In genomic region chr6:2857185-2857579, GRCh38 we compare ENCODE assay signal across 9 cellular contexts. TPM values are rescaled to one million over a fixed set of nuclear protein-coding genes. Genes with fewer than 3 reads are reported as not detected.
DNase-seq lines count a peak whose midpoint lies in the region; ATAC-seq, FAIRE-seq and TF ChIP-seq lines count a peak whose summit lies in the region.
"Had no signal": no experiment of that assay in that cellular context is flagged by ENCODE, and none has a peak within 500 bp of the region (broad histone marks: within the 10 kb centered on the region; RNA-seq: fewer than 3 reads in every experiment).

No MANE protein-coding gene starts in this region.

- H4K20me1 ChIP-seq in H9 (ENCODE audit: control insufficient read depth, insufficient read depth, insufficient read length) = no peaks in the 10 kb centered on the region
- H4K20me1 ChIP-seq in GM12878 (ENCODE audit: control insufficient read depth, insufficient read depth) = no peaks in the 10 kb centered on the region

- H4K91ac ChIP-seq in H9 (ENCODE audit: insufficient read length, low read depth, low read length) = no peak overlapping the region

- no peak for FAIRE-seq in GM12878 (lab: Jason Lieb, UNC)

- intact Hi-C loops in A673 (cut with micrococcal nuclease; ENCODE audit: unreplicated experiment) (no loop called here), GM12878 (cut with micrococcal nuclease; ENCODE audit: unreplicated experiment) (no loop called here)

- H3K23ac ChIP-seq in H9 (ENCODE audit: insufficient read length, low read depth, low read length) = no peak overlapping the region

- in situ Hi-C loops in GM12878 (cut with MboI) = loop anchor here (5.0 kb wide), 1 partner anchor 80 kb away; no protein-coding TSS in a partner anchor

- RAD21 ChIA-PET in GM12878 (lab: Charles Lee; ENCODE audit: unreplicated experiment) = interaction anchor here (1.1 to 6.6 kb wide), 10 partner anchors 10 to 132 kb away, joined by 6 to 92 read pairs (median 11); no protein-coding TSS in a partner anchor

- no peak for TF ChIP-seq RAD21 in GM12878 (IDR thresholded peaks at IDR 0.05; ENCODE audit: insufficient read depth, low read depth, low read length)

- H3K4me1 Mint-ChIP-seq in H9 (peaks cover 37 to 49% of the 10 kb centered on the region in 2 experiments), naive B cell (peaks cover 50 to 91% (median 88%) of the 10 kb centered on the region in 3 donors)

- no peak overlapping the region for H2AK5ac ChIP-seq in H9 (ENCODE audit: insufficient read length, low read length)

- H3K4ac ChIP-seq in H9 (ENCODE audit: low read depth, low read length) = no peak overlapping the region

- no peaks in the 10 kb centered on the region for H3K27me3 ChIP-seq in A673 (replicated peaks; ENCODE audit: insufficient read depth, low read depth, low read length, poor library complexity)
- no peaks in the 10 kb centered on the region for H3K27me3 ChIP-seq in H9 (ENCODE audit: insufficient read depth, low read length)
- H3K27me3 ChIP-seq in GM12878 (replicated peaks in 1 of 2; ENCODE audit: control insufficient read depth in 2 of 2, insufficient read depth in 2 of 2, low read length in 1 of 2) = no peaks in the 10 kb centered on the region

- no peak for TF ChIP-seq EP300 in GM12878 (IDR thresholded peaks at IDR 0.05; ENCODE audit: borderline replicate concordance in 1 of 2, control insufficient read depth in 1 of 2, low read depth in 2 of 2, low read length in 2 of 2)

- no peak overlapping the region for H3K18ac ChIP-seq in H9 (ENCODE audit: insufficient read length, low read depth, low read length)

- H3K27ac Mint-ChIP-seq in H9 = peak overlapping the region; percentile 43 to 73 (median 54); a peak in 4 of 7 replicates
- peak overlapping the region; percentile 98 to 99 (median 99) for H3K27ac Mint-ChIP-seq in naive B cell

- no peak overlapping the region for H3K14ac ChIP-seq in H9 (ENCODE audit: insufficient read depth, low read length)

- H2AFZ ChIP-seq in H9 (ENCODE audit: low read length) (no peak overlapping the region), GM12878 (ENCODE audit: control insufficient read depth, low read depth, low read length) (peak overlapping the region; percentile 2; the same call in 1 of the 2 replicates)

- WGBS in H9 (ENCODE audit: extremely low coverage, insufficient read length, low lambda C conversion rate) = no CpG with 5 or more reads among the region's 7 CpGs
- WGBS in GM12878 (ENCODE audit: insufficient coverage, insufficient replicate concordance, low lambda C conversion rate, missing lambda C conversion rate) = 1% methylated on average over 7 of the region's 7 CpGs

- no peak overlapping the region for H3K9ac ChIP-seq in H9 (ENCODE audit: extremely low read depth, insufficient read length, low read length)
- H3K9ac ChIP-seq in GM12878 (ENCODE audit: control insufficient read depth, insufficient read depth, low read length) = peak overlapping the region; percentile 80

- no peak overlapping the region for H4K8ac ChIP-seq in H9 (replicated peaks; ENCODE audit: insufficient read length, low read depth, low read length)

- POLR2A ChIA-PET in A673 (lab: Charles Lee; ENCODE audit: low non-redundant PET) = no interaction called here
- POLR2A ChIA-PET in GM12878 (lab: Charles Lee) = interaction anchor here (0.5 to 6.9 kb wide), 12 partner anchors 10 to 1389 kb away, joined by 3 to 108 read pairs (median 4); no protein-coding TSS in a partner anchor

- H3K27ac ChIP-seq in A673 (ENCODE audit: low read depth, low read length, poor library complexity, severe bottlenecking) = peak overlapping the region; percentile 91
- no peak overlapping the region for H3K27ac ChIP-seq in H9 (ENCODE audit: insufficient read length, low read depth, low read length)
- peak overlapping the region; percentile 98 for H3K27ac ChIP-seq in GM12878 (ENCODE audit: control insufficient read depth, insufficient read depth)

- no peak overlapping the region for H3K56ac ChIP-seq in H9 (ENCODE audit: insufficient read length, low read depth, low read length)

- H3K4me1 ChIP-seq in A673 (ENCODE audit: insufficient read depth, low read length, poor library complexity, severe bottlenecking) (peaks cover 54% of the 10 kb centered on the region), H9 (ENCODE audit: insufficient read depth, low read length) (peaks cover 11% of the 10 kb centered on the region; the same call in 1 of the 2 replicates), GM12878 (ENCODE audit: control insufficient read depth, insufficient read depth, low read length) (peaks cover 71% of the 10 kb centered on the region)

- DNase-seq in A673 (ENCODE audit: low spot score) = no peak
- no peak for DNase-seq in H9
- DNase-seq in GM12878 (ENCODE audit: low read depth, low spot score) = no peak
- DNase-seq in naive B cell = no peak
- no peak for DNase-seq in HCEC 1CT
- no peak for DNase-seq in OCI-M2 (lab: John Stamatoyannopoulos, UW; ENCODE audit: unreplicated experiment)
- DNase-seq: NCI-H1048 had no signal

- CTCF ChIA-PET in A673 (lab: Charles Lee) (no interaction called here), GM12878 (lab: Yijun Ruan, JAX) (interaction anchor here (1.2 to 6.8 kb wide), 11 partner anchors 10 to 131 kb away, joined by 3 to 55 read pairs (median 8); no protein-coding TSS in a partner anchor)

- H2BK120ac ChIP-seq in H9 (ENCODE audit: low read depth, low read length, poor library complexity, severe bottlenecking) = no peak overlapping the region

- H3K27me3 Mint-ChIP-seq in H9 (ENCODE audit: low read depth) (no peaks in the 10 kb centered on the region), naive B cell (no peaks in the 10 kb centered on the region)

- no peak overlapping the region for H2BK15ac ChIP-seq in H9 (ENCODE audit: low read depth, low read length)

- no peaks in the 10 kb centered on the region for H3K36me3 ChIP-seq in A673 (ENCODE audit: insufficient read depth, low read length, poor library complexity, severe bottlenecking)
- no peaks in the 10 kb centered on the region for H3K36me3 ChIP-seq in GM12878 (ENCODE audit: control insufficient read depth in 2 of 2, insufficient read depth in 2 of 2, low read length in 1 of 2)

- H3K4me3 Mint-ChIP-seq in H9 (no peak overlapping the region), naive B cell (peak overlapping the region; percentile 65 to 92 (median 88))

- H3K9me3 Mint-ChIP-seq in H9 (no peaks in the 10 kb centered on the region; a peak in 1 of 5 replicates), naive B cell (peaks cover 0 to 4% (median 0%) of the 10 kb centered on the region in 7 donors)

- BruUV-seq in A673 (replicated peaks; lab: Mats Ljungman, UMichigan) (no TSS peak), GM12878 (replicated peaks; lab: Mats Ljungman, UMichigan) (no TSS peak)

- no peak overlapping the region for H4K5ac ChIP-seq in H9 (ENCODE audit: insufficient read length, low read depth, low read length)

- no peak overlapping the region for H2BK20ac ChIP-seq in H9 (ENCODE audit: low read depth, low read length, poor library complexity, severe bottlenecking)

- H3K9me3 ChIP-seq in A673 (ENCODE audit: low read depth, low read length, poor library complexity, severe bottlenecking) = no peaks in the 10 kb centered on the region
- H3K9me3 ChIP-seq in H9 (ENCODE audit: control insufficient read depth, low read depth, low read length) = no peaks in the 10 kb centered on the region
- no peaks in the 10 kb centered on the region; the same call in 2 of the 3 replicates for H3K9me3 ChIP-seq in GM12878 (replicated peaks; ENCODE audit: control insufficient read depth, insufficient read depth, low read length)

- no peaks in the 10 kb centered on the region for H3K79me1 ChIP-seq in H9 (ENCODE audit: insufficient read depth, low read depth, low read length, poor library complexity, severe bottlenecking)

- H3K36me3 Mint-ChIP-seq in H9 (ENCODE audit: insufficient read depth in 1 of 3, low read depth in 3 of 3) = 0 out of 7 replicates have a peak, but pooled peaks cover 0 to 3% (median 0%) of the 10 kb centered on the region in 3 experiments
- peaks cover 18 to 22% of the 10 kb centered on the region in 2 donors for H3K36me3 Mint-ChIP-seq in naive B cell

- ATAC-seq in GM12878 (no peak), naive B cell (ENCODE audit: low read depth in 2 of 2) (no peak), HG03565 (IDR thresholded peaks at IDR 0.05; ENCODE audit: unreplicated experiment) (no peak), GM21515 (IDR thresholded peaks at IDR 0.05; ENCODE audit: unreplicated experiment) (no peak)

- H3K4me3 ChIP-seq in A673 (ENCODE audit: low read depth, low read length, poor library complexity, severe bottlenecking) (no peak overlapping the region), GM12878 (peak overlapping the region; percentile 19; the same call in 1 of the 2 replicates)

- no peak overlapping the region for H3K4me2 ChIP-seq in H9 (ENCODE audit: insufficient read depth, insufficient read length, low read length)
- H3K4me2 ChIP-seq in GM12878 (ENCODE audit: control insufficient read depth, insufficient read depth) = peak overlapping the region; percentile 97

- no peak for TF ChIP-seq CTCF in A673 (conservative IDR thresholded peaks at IDR 0.05; ENCODE audit: low read depth, low read length)
- TF ChIP-seq CTCF in H9 (conservative IDR thresholded peaks at IDR 0.05) = no peak
- TF ChIP-seq CTCF in GM12878 (IDR thresholded peaks at IDR 0.05 in 2 of 3, conservative IDR thresholded peaks at IDR 0.05 in 1 of 3; ENCODE audit: control insufficient read depth in 2 of 3, extremely low read depth in 1 of 3, insufficient read depth in 1 of 3, low read depth in 3 of 3, low read length in 3 of 3) = no peak

- no peak for TF ChIP-seq POLR2A in GM12878 (IDR thresholded peaks at IDR 0.05; ENCODE audit: low read depth, low read length)

- H2BK12ac ChIP-seq in H9 (ENCODE audit: insufficient read length, low read depth, low read length) = no peak overlapping the region

- H3T11ph ChIP-seq in H9 (ENCODE audit: low read length) = no peak overlapping the region

- no peaks in the 10 kb centered on the region for H3K23me2 ChIP-seq in H9 (ENCODE audit: insufficient read length, low read depth, low read length, poor library complexity, severe bottlenecking)

- SMC1A ChIA-PET in GM12878 (lab: Charles Lee; ENCODE audit: uncharacterized antibody, unreplicated experiment) = interaction anchor here (0.6 to 4.1 kb wide), 16 partner anchors 9 to 83 kb away, joined by 3 to 45 read pairs (median 8); partner anchors contain the start of gene SERPINB1

- no peak overlapping the region for H2BK5ac ChIP-seq in H9 (ENCODE audit: insufficient read length, low read length)

- no peaks in the 10 kb centered on the region for H3K79me2 ChIP-seq in H9 (ENCODE audit: insufficient read depth, low read length)
- no peaks in the 10 kb centered on the region for H3K79me2 ChIP-seq in GM12878 (ENCODE audit: control insufficient read depth, insufficient read depth, low read length)

RNA-seq across cellular contexts. Expression of gene SERPINB1, which starts 15.5 kb away (rescaled TPM):
- 1.3 and 1.9 TPM in 2 replicates for total RNA-seq in A673 (2021)
- 18.4 and 20.5 TPM in 2 replicates for total RNA-seq in H9 (2021)
- 0.67 and 1.0 TPM in 2 replicates for total RNA-seq in GM12878 (2013; cell fraction: nucleolus; rRNA removed)
- 0.45 and 0.65 TPM in 2 replicates for total RNA-seq in GM12878 (2014; rRNA removed)
- 0.67 and 0.88 TPM in 2 replicates for total RNA-seq in GM12878 (2014; rRNA removed; fragmentation: Illumina TruSeq; extraction: Trizol)
- 1.6 TPM in 2 replicates for total RNA-seq in GM12878 (2021)
- polyA plus RNA-seq in GM12878 (2011; ENCODE audit: low read depth) = 0.76 TPM
- 2.4 and 3.5 TPM in 2 replicates for polyA plus RNA-seq in GM12878 (2011; rRNA removed)
- polyA plus RNA-seq in GM12878 (2011; cell fraction: cytosol; rRNA removed) = 0.88 and 0.99 TPM in 2 replicates
- polyA plus RNA-seq in GM12878 (2011; cell fraction: nucleus; rRNA removed) = 0.90 and 1.3 TPM in 2 replicates
- polyA plus RNA-seq in GM12878 (2012) = 1.3 and 2.3 TPM in 2 replicates
- 1.1 and 3.2 TPM in 2 replicates for polyA plus RNA-seq in GM12878 (2014; fragmentation: Illumina TruSeq; extraction: Trizol)
- polyA plus RNA-seq in GM12878 (2014; fragmentation: Nextera tagmentation; extraction: Ambion mirVana) = 1 to 10 TPM in 1 of 2 experiments, under 1 TPM in 1; 0.82 to 1.8 TPM
- 0.71 and 0.85 TPM in 2 replicates for polyA plus RNA-seq in GM12878 (2014; rRNA removed)
- polyA plus RNA-seq in GM12878 (2016; fragmentation: Nextera tagmentation; extraction: Ambion mirVana) = under 1 TPM; 0.67 to 0.72 TPM
- polyA minus RNA-seq in GM12878 (2011; rRNA and poly(A)+ RNA removed) = 1.1 and 1.8 TPM in 2 replicates
- polyA minus RNA-seq in GM12878 (2011; cell fraction: cytosol; rRNA and poly(A)+ RNA removed) = 1.2 and 1.6 TPM in 2 replicates
- 0.85 and 1.1 TPM in 2 replicates for polyA minus RNA-seq in GM12878 (2011; cell fraction: nucleus; rRNA and poly(A)+ RNA removed)
- 100 to 1,000 TPM in 2 of 6 donors, 10 to 100 TPM in 4; 84.7 to 107 (median 93.7) TPM for polyA plus RNA-seq in naive B cell (ENCODE audit: low read depth in 6 of 6)

RNA-seq across cellular contexts. Expression of gene SERPINB9, which starts 45.9 kb away (rescaled TPM):
- total RNA-seq in A673 (2021) (4.1 and 4.2 TPM in 2 replicates), H9 (2021) (382 and 390 TPM in 2 replicates), GM12878 (2014; rRNA removed) (4.7 and 5.6 TPM in 2 replicates), GM12878 (2014; rRNA removed; fragmentation: Illumina TruSeq; extraction: Trizol) (5.4 and 5.5 TPM in 2 replicates), GM12878 (2021) (5.8 and 6.1 TPM in 2 replicates)
- 63.2 and 66.0 TPM in 2 replicates for total RNA-seq in GM12878 (2013; cell fraction: nucleolus; rRNA removed)
- polyA plus RNA-seq in GM12878 (2011; ENCODE audit: low read depth) = 7.8 TPM
- polyA plus RNA-seq in GM12878 (2011; rRNA removed) (133 and 141 TPM in 2 replicates), GM12878 (2014; fragmentation: Illumina TruSeq; extraction: Trizol) (6.7 and 7.3 TPM in 2 replicates), GM12878 (2014; fragmentation: Nextera tagmentation; extraction: Ambion mirVana) (1 to 10 TPM; 2.0 to 3.7 TPM), GM12878 (2014; rRNA removed) (3.8 and 5.9 TPM in 2 replicates), GM12878 (2016; fragmentation: Nextera tagmentation; extraction: Ambion mirVana) (1 to 10 TPM; 4.1 to 4.2 TPM), naive B cell (ENCODE audit: low read depth in 6 of 6) (10 to 100 TPM; 18.2 to 35.2 (median 27.7) TPM)
- polyA plus RNA-seq in GM12878 (2011; cell fraction: cytosol; rRNA removed) = 94.6 and 110 TPM in 2 replicates
- 35.5 and 39.0 TPM in 2 replicates for polyA plus RNA-seq in GM12878 (2011; cell fraction: nucleus; rRNA removed)
- polyA plus RNA-seq in GM12878 (2012) = 11.4 and 20.4 TPM in 2 replicates
- 135 and 152 TPM in 2 replicates for polyA minus RNA-seq in GM12878 (2011; rRNA and poly(A)+ RNA removed)
- 57.1 and 64.0 TPM in 2 replicates for polyA minus RNA-seq in GM12878 (2011; cell fraction: cytosol; rRNA and poly(A)+ RNA removed)
- 21.2 and 30.0 TPM in 2 replicates for polyA minus RNA-seq in GM12878 (2011; cell fraction: nucleus; rRNA and poly(A)+ RNA removed)

Comparison
In these comparisons a context has a peak if more than half of its experiments do, and no peak if none do; other contexts are left out.
1. H3K4me3 Mint-ChIP-seq: peak in naive B cell (8 of 8); none in H9 (0 of 2).